8 cellular contexts compared by ENCODE assay signal in the genomic region with DNA sequence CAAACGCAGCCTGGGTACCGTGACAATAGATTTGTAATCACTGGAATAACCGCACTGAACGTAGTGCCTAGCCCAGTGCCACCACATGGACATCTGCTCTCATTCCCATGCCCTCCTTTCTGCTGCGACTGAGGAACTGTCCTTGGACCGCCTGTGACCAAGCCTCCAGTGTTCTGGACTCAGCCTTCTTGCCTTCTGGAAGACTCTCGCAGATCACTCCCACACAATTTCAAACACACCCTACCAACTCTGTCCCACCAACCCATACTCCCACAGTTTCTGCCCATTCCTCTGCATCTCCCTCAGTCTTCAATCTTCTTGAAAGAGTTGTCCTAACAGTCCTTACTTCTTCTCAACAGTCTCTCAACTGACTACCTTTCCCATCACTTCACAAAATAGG. TPM values are rescaled to one million over a fixed set of nuclear protein-coding genes. Genes with fewer than 3 reads are reported as not detected.
DNase-seq lines count a peak whose midpoint lies in the region; ATAC-seq and TF ChIP-seq lines count a peak whose summit lies in the region.

No MANE protein-coding gene starts in this region.

- CTCF ChIA-PET in PC-9 (lab: Charles Lee) = interaction anchor here (0.6 to 0.7 kb wide), 2 partner anchors 24 to 103 kb away, joined by 3 read pairs; no protein-coding TSS in a partner anchor

- 28 to 35% (median 29%) methylated on average over 7 of the region's 7 CpGs for WGBS in ovary, 3 donors

- H3K4me1 ChIP-seq in CD4-positive, CD25-positive, alpha-beta regulatory T cell (ENCODE audit: control insufficient read depth, insufficient read depth, low read length, poor library complexity, severe bottlenecking) = peaks cover 75% of the 10 kb centered on the region
- H3K4me1 ChIP-seq in PC-9 (replicated peaks; ENCODE audit: insufficient read depth) (peaks cover 61% of the 10 kb centered on the region), ovary (ENCODE audit: insufficient read depth) (peaks cover 14% of the 10 kb centered on the region)

- TF ChIP-seq POLR2A in ovary (IDR thresholded peaks at IDR 0.05) = no peak

- peak overlapping the region; percentile 98 for H3K4me2 ChIP-seq in PC-9

- no peak for ATAC-seq in CD4-positive, CD25-positive, alpha-beta regulatory T cell (ENCODE audit: low read depth in 2 of 2)
- ATAC-seq in GM21529 (IDR thresholded peaks at IDR 0.05; ENCODE audit: unreplicated experiment) = peak; percentile 2

- TF ChIP-seq EP300 in ovary (IDR thresholded peaks at IDR 0.05) = no peak

- POLR2A ChIA-PET in PC-9 (lab: Charles Lee; ENCODE audit: unreplicated experiment) = interaction anchor here (0.9 kb wide), 1 partner anchor 104 kb away, joined by 5 read pairs; no protein-coding TSS in a partner anchor

- peak in 1 of 3 donors; percentile 16 for DNase-seq in CD4-positive, CD25-positive, alpha-beta regulatory T cell
- DNase-seq in PC-9 (no peak), ovary (no peak), NCI-H2029 treated with DMSO at 0.1 percent for 48 hours (lab: John Stamatoyannopoulos, UW) (no peak), NCI-H1417 (lab: John Stamatoyannopoulos, UW) (no peak), DMS53 treated with DMSO at 0.1 percent for 48 hours (lab: John Stamatoyannopoulos, UW; ENCODE audit: unreplicated experiment) (no peak)

- H3K4me3 Mint-ChIP-seq in CD4-positive, CD25-positive, alpha-beta regulatory T cell = peak overlapping the region; percentile 95 to 100 (median 96)
- H3K4me3 Mint-ChIP-seq in dendritic cell treated with granulocyte-macrophage colony-stimulating factor and Interleukin-4, amounts not matched to agents 40 ng/mL and 50 ng/mL, for 4 days = peak overlapping the region; percentile 85

- intact Hi-C loops in PC-9 (cut with micrococcal nuclease; ENCODE audit: unreplicated experiment) (loop anchor here (2.0 to 5.0 kb wide), 3 partner anchors 22 to 461 kb away; partner anchors contain the start of gene CREG2), ovary (cut with DNase I) (loop anchor here in 1 of 4 donors (2.0 kb wide), 1 partner anchor 54 kb away; the partner anchor contains the start of gene CNOT11)
- intact Hi-C loops in dendritic cell treated with granulocyte-macrophage colony-stimulating factor and Interleukin-4, amounts not matched to agents 40 ng/mL and 50 ng/mL, for 4 days (cut with micrococcal nuclease) = loop anchor here (1.0 to 5.0 kb wide), 2 partner anchors 36 to 53 kb away; no protein-coding TSS in a partner anchor

- H3K27me3 ChIP-seq in CD4-positive, CD25-positive, alpha-beta regulatory T cell (ENCODE audit: control insufficient read depth, insufficient read depth, low read length) = no peaks in the 10 kb centered on the region
- H3K27me3 ChIP-seq in PC-9 (ENCODE audit: insufficient read depth, low read depth) = no peaks in the 10 kb centered on the region
- H3K27me3 ChIP-seq in ovary = no peaks in the 10 kb centered on the region

- H3K4me1 Mint-ChIP-seq in CD4-positive, CD25-positive, alpha-beta regulatory T cell = peaks cover 21 to 80% (median 64%) of the 10 kb centered on the region in 4 donors
- H3K4me1 Mint-ChIP-seq in dendritic cell treated with granulocyte-macrophage colony-stimulating factor and Interleukin-4, amounts not matched to agents 40 ng/mL and 50 ng/mL, for 4 days (ENCODE audit: low read depth) = peaks cover 69% of the 10 kb centered on the region

- no peaks in the 10 kb centered on the region for H3K9me2 ChIP-seq in PC-9 (ENCODE audit: insufficient read depth)

- H3K9me3 ChIP-seq in CD4-positive, CD25-positive, alpha-beta regulatory T cell (ENCODE audit: control insufficient read depth in 2 of 2, low read length in 2 of 2) = no peaks in the 10 kb centered on the region
- H3K9me3 ChIP-seq in PC-9 (ENCODE audit: insufficient read depth, low read depth) (no peaks in the 10 kb centered on the region), ovary (no peaks in the 10 kb centered on the region)

- peaks cover 29% of the 10 kb centered on the region for H3F3A ChIP-seq in PC-9 (ENCODE audit: insufficient read depth, low read depth)

- peak overlapping the region; percentile 96 for H3K27ac ChIP-seq in CD4-positive, CD25-positive, alpha-beta regulatory T cell (ENCODE audit: insufficient read depth, low read length, poor library complexity, severe bottlenecking)
- peak overlapping the region; percentile 84 for H3K27ac ChIP-seq in PC-9
- peak overlapping the region in 1 of 2 donors; percentile 84 for H3K27ac ChIP-seq in ovary

- peaks cover 0 to 2% (median 0%) of the 10 kb centered on the region in 7 donors for H3K9me3 Mint-ChIP-seq in CD4-positive, CD25-positive, alpha-beta regulatory T cell
- H3K9me3 Mint-ChIP-seq in dendritic cell treated with granulocyte-macrophage colony-stimulating factor and Interleukin-4, amounts not matched to agents 40 ng/mL and 50 ng/mL, for 4 days = no peaks in the 10 kb centered on the region

- peaks cover 5% of the 10 kb centered on the region for H3K27me3 Mint-ChIP-seq in CD4-positive, CD25-positive, alpha-beta regulatory T cell
- H3K27me3 Mint-ChIP-seq in dendritic cell treated with granulocyte-macrophage colony-stimulating factor and Interleukin-4, amounts not matched to agents 40 ng/mL and 50 ng/mL, for 4 days = no peaks in the 10 kb centered on the region

- H3K36me3 Mint-ChIP-seq in CD4-positive, CD25-positive, alpha-beta regulatory T cell = peaks cover 28% of the 10 kb centered on the region
- H3K36me3 Mint-ChIP-seq in dendritic cell treated with granulocyte-macrophage colony-stimulating factor and Interleukin-4, amounts not matched to agents 40 ng/mL and 50 ng/mL, for 4 days (ENCODE audit: low read depth) = peaks cover 54% of the 10 kb centered on the region

- H3K36me3 ChIP-seq in CD4-positive, CD25-positive, alpha-beta regulatory T cell (ENCODE audit: control insufficient read depth, insufficient read depth, low read length) = peaks cover 13% of the 10 kb centered on the region
- H3K36me3 ChIP-seq in PC-9 (ENCODE audit: low read depth) (peaks cover 24% of the 10 kb centered on the region), ovary (no peaks in the 10 kb centered on the region)

- no peak overlapping the region for H2AFZ ChIP-seq in PC-9

- TF ChIP-seq CTCF in PC-9 (conservative IDR thresholded peaks at IDR 0.05) (no peak), ovary (IDR thresholded peaks at IDR 0.05) (no peak)

- peaks cover 71% of the 10 kb centered on the region for H3K79me2 ChIP-seq in PC-9 (ENCODE audit: low read depth)

- BruUV-seq in PC-9 (replicated peaks; lab: Mats Ljungman, UMichigan) = no TSS peak

- peak overlapping the region; percentile 92 for H3K4me3 ChIP-seq in CD4-positive, CD25-positive, alpha-beta regulatory T cell (ENCODE audit: low read depth, low read length)
- H3K4me3 ChIP-seq in PC-9 (peak overlapping the region; percentile 80), ovary (peak overlapping the region; percentile 80)

- peak overlapping the region; percentile 97 to 99 (median 98) for H3K27ac Mint-ChIP-seq in CD4-positive, CD25-positive, alpha-beta regulatory T cell
- H3K27ac Mint-ChIP-seq in dendritic cell treated with granulocyte-macrophage colony-stimulating factor and Interleukin-4, amounts not matched to agents 40 ng/mL and 50 ng/mL, for 4 days = peak overlapping the region; percentile 87

- H4K20me1 ChIP-seq in PC-9 (ENCODE audit: insufficient read depth) = peaks cover 50% of the 10 kb centered on the region

RNA-seq across cellular contexts. Expression of gene RNF149, which starts 2.1 kb away (rescaled TPM):
- total RNA-seq in CD4-positive, CD25-positive, alpha-beta regulatory T cell = 221 TPM
- 10 to 100 TPM; 84.4 to 97.3 (median 90.9) TPM for polyA plus RNA-seq in CD4-positive, CD25-positive, alpha-beta regulatory T cell
- 58.6 and 71.6 TPM in 2 replicates for total RNA-seq in PC-9 (2021)
- total RNA-seq in ovary = 10 to 100 TPM; 28.1 to 62.5 (median 45.3) TPM
- polyA plus RNA-seq in ovary = 10 to 100 TPM; 20.3 to 45.7 TPM

RNA-seq across cellular contexts. Expression of gene CNOT11, which starts 53.7 kb away (rescaled TPM):
- 63.8 TPM for total RNA-seq in CD4-positive, CD25-positive, alpha-beta regulatory T cell
- 10 to 100 TPM; 68.6 to 76.2 (median 69.4) TPM for polyA plus RNA-seq in CD4-positive, CD25-positive, alpha-beta regulatory T cell
- total RNA-seq in PC-9 (2021) = 39.0 and 60.6 TPM in 2 replicates
- total RNA-seq in ovary = 10 to 100 TPM; 17.6 to 26.9 (median 21.0) TPM
- 10 to 100 TPM; 11.5 to 55.1 TPM for polyA plus RNA-seq in ovary
